8 cellular contexts compared by ENCODE assay signal in the genomic region with DNA sequence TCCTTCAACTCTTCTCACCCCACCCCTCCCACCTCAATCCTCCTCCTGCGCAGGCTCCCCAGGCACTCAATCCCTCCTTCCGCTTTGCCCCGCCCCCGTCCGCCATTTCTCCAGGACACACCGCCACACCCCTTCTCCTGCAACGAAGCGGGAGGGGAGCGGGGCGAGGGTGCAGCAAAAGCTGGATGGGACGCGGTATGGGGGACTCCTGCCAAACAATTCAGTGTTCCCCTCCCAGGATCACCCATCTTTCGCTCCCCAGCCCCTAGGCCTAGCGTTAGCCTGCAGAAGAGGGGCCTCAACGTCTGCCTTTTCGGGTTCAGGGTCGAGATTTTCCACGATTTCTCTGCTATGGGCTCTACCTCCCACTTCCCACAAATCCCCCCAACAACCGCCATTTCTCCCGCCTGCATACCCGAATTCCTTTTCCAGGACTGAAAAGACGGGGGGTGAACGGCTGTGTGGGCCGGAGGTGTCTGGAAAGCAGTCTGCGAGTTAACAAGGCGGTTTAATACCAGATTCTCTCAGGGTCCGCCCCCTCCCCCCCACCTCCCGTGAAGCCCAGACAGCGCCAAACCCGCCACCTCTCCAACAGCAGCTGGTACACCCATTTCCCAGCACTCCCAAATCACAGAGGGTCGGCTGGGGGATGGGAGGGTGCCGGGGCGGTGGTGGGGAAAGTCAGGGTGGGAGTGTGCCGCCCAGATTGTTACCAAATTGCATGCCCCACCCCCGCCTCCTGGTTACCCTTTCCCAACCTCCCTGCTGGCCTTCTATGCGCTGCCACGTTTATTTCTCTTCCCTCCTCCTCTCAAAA. TPM values are rescaled to one million over a fixed set of nuclear protein-coding genes. Genes with fewer than 3 reads are reported as not detected.
DNase-seq lines count a peak whose midpoint lies in the region; ATAC-seq, FAIRE-seq and TF ChIP-seq lines count a peak whose summit lies in the region.

No MANE protein-coding gene starts in this region.

- no peak overlapping the region for H3K27ac Mint-ChIP-seq in memory B cell

- no peak for FAIRE-seq in D721Med (lab: Jason Lieb, UNC)

- peak overlapping the region; percentile 70 for H3K4me3 ChIP-seq in H7 (ENCODE audit: insufficient read depth, low read depth, low read length)

- no peak for TF ChIP-seq CTCF in D721Med (IDR thresholded peaks at IDR 0.05; ENCODE audit: insufficient read depth, missing control alignments)

- ATAC-seq in memory B cell (ENCODE audit: low read depth) = peak; percentile 72
- no peak for ATAC-seq in GM21619 (IDR thresholded peaks at IDR 0.05; ENCODE audit: unreplicated experiment)

- H3K36me3 Mint-ChIP-seq in memory B cell = peaks cover 2% of the 10 kb centered on the region

- peaks cover 6% of the 10 kb centered on the region for H3K27me3 Mint-ChIP-seq in memory B cell

- DNase-seq in D721Med (ENCODE audit: insufficient read length, low spot score) (peak; percentile 61), H7 (peak; percentile 85), NCI-H2107 treated with DMSO at 0.1 percent for 48 hours (lab: John Stamatoyannopoulos, UW; ENCODE audit: unreplicated experiment) (peak; percentile 61), memory B cell (ENCODE audit: low spot score in 2 of 2) (peak in 1 of 2 donors; percentile 4)
- peak; percentile 76 to 79 for DNase-seq in activated CD4-positive, alpha-beta T cell treated with anti-CD3 and anti-CD28 coated beads, Interleukin-2, amount 50 U/mL, for 48 hours
- peak; percentile 31 for DNase-seq in effector CD4-positive, alpha-beta T cell
- DNase-seq in stimulated activated CD4-positive, alpha-beta T cell treated with anti-CD3 and anti-CD28 coated beads, TNF-alpha, amount 100 ng/mL, for 4 hours (ENCODE audit: low read depth in 3 of 3) = peak; percentile 17 to 36 (median 28)

- peak overlapping the region; percentile 92 for H3K4me3 Mint-ChIP-seq in memory B cell

- peaks cover 11% of the 10 kb centered on the region for H3K36me3 ChIP-seq in H7 (replicated peaks; ENCODE audit: control insufficient read depth, insufficient read depth, low read length)

- H3K9me3 Mint-ChIP-seq in memory B cell = no peaks in the 10 kb centered on the region

- peaks cover 9% of the 10 kb centered on the region for H3K4me1 Mint-ChIP-seq in memory B cell

- H3K27me3 ChIP-seq in H7 (ENCODE audit: control insufficient read depth, insufficient read depth, low read length) = no peaks in the 10 kb centered on the region

RNA-seq across cellular contexts. Expression of gene ARMCX2, which starts 0.8 kb away (rescaled TPM):
- 108 and 114 TPM in 2 replicates for total RNA-seq in H7 (2014; rRNA removed; shearing (Covaris generic))

RNA-seq across cellular contexts. Expression of gene ARMCX3, which starts 35.9 kb away (rescaled TPM):
- 13.1 and 18.3 TPM in 2 replicates for total RNA-seq in H7 (2014; rRNA removed; shearing (Covaris generic))

RNA-seq across cellular contexts. Expression of gene ARMCX6, which starts 41.1 kb away (rescaled TPM):
- total RNA-seq in H7 (2014; rRNA removed; shearing (Covaris generic)) = 15.2 and 21.4 TPM in 2 replicates
